Comparison of ENCODE assay signal across 33 cellular contexts in genomic region chr18:32195881-32196815, GRCh38. TPM values are rescaled to one million over a fixed set of nuclear protein-coding genes. Genes with fewer than 3 reads are reported as not detected.
"Had no signal": no experiment of that assay in that cellular context is flagged by ENCODE, and none has a peak within 500 bp of the region (broad histone marks: within the 10 kb centered on the region; RNA-seq: fewer than 3 reads in every experiment).

No MANE protein-coding gene starts in this region.

- H3K27me3 Mint-ChIP-seq: activated naive CD8-positive, alpha-beta T cell; central memory CD8-positive, alpha-beta T cell; dendritic cell treated with granulocyte-macrophage colony-stimulating factor and Interleukin-4, amounts not matched to agents 40 ng/mL and 50 ng/mL, for 4 days; T-helper 17 cell had no signal

- DNase-seq: activated B cell treated with CpG ODN at 0.5 μM for 24 hours; activated CD4-positive, alpha-beta T cell treated with anti-CD3 and anti-CD28 coated beads for 48 hours; activated CD4-positive, alpha-beta T cell treated with anti-CD3 and anti-CD28 coated beads, Interleukin-2, amount 50 U/mL, for 1 hour; activated CD4-positive, alpha-beta T cell treated with anti-CD3 and anti-CD28 coated beads, Interleukin-2, amount 50 U/mL, for 48 hours; activated CD8-positive, alpha-beta memory T cell treated with anti-CD3 and anti-CD28 coated beads for 24 hours; activated CD8-positive, alpha-beta T cell treated with anti-CD3 and anti-CD28 coated beads for 36 hours; activated effector memory CD4-positive, alpha-beta T cell treated with Interleukin-2 at 50 U/mL for 16 hours; activated gamma-delta T cell treated with Interleukin-2 at 50 U/mL for 16 hours; activated naive CD4-positive, alpha-beta T cell treated with anti-CD3 and anti-CD28 coated beads, Interleukin-2, amount 50 U/mL, for 16 hours; activated naive CD4-positive, alpha-beta T cell treated with Interleukin-2 at 50 U/mL for 16 hours; activated T-cell treated with anti-CD3 and anti-CD28 coated beads, Interleukin-2, amount 50 U/mL, for 4 hours; amniotic stem cell; anterior cingulate cortex; brain microvascular endothelial cell; dorsolateral prefrontal cortex; effector memory CD4-positive, alpha-beta T cell; endodermal cell; foreskin fibroblast; T-helper 1 cell; T-helper 17 cell; T1000; WERI-Rb-1 had no signal

- H3K36me3 ChIP-seq: brain microvascular endothelial cell, WERI-Rb-1 had no signal

- ATAC-seq: activated CD4-positive, CD25-positive, alpha-beta regulatory T cell treated with anti-CD3 and anti-CD28 coated beads, Interleukin-2, amount 50 U/mL, for 24 hours; activated CD8-positive, alpha-beta T cell treated with anti-CD3 and anti-CD28 coated beads for 36 hours; activated T-cell treated with anti-CD3 and anti-CD28 coated beads, Interleukin-2, amount 50 U/mL, for 4 hours; activated T-helper 17 cell treated with anti-CD3 and anti-CD28 coated beads, Interleukin-2, amount 50 U/mL, for 72 hours; esophagus mucosa; T-helper 17 cell had no signal

- H3K4me3 ChIP-seq: coronary artery, dorsolateral prefrontal cortex had no signal

- H3K4me1 Mint-ChIP-seq: activated B cell treated with CpG ODN at 0.5 μM for 24 hours; activated T-helper 17 cell treated with anti-CD3 and anti-CD28 coated beads, Interleukin-2, amount 50 U/mL, for 72 hours; central memory CD8-positive, alpha-beta T cell; endodermal cell; T-helper 17 cell had no signal

- H3K27me3 ChIP-seq: brain microvascular endothelial cell, dorsolateral prefrontal cortex had no signal

- H3K27ac ChIP-seq: brain microvascular endothelial cell, coronary artery, dorsolateral prefrontal cortex, WERI-Rb-1 had no signal

- H3K4me3 Mint-ChIP-seq: activated B cell treated with CpG ODN at 0.5 μM for 24 hours; activated CD8-positive, alpha-beta T cell treated with anti-CD3 and anti-CD28 coated beads for 36 hours; activated naive CD8-positive, alpha-beta T cell; activated T-cell treated with anti-CD3 and anti-CD28 coated beads, Interleukin-2, amount 50 U/mL, for 4 hours; activated T-helper 17 cell treated with anti-CD3 and anti-CD28 coated beads, Interleukin-2, amount 50 U/mL, for 72 hours; central memory CD8-positive, alpha-beta T cell; dendritic cell treated with granulocyte-macrophage colony-stimulating factor and Interleukin-4, amounts not matched to agents 40 ng/mL and 50 ng/mL, for 4 days; endodermal cell; T-helper 17 cell; T-helper 2 cell treated with Interferon-gamma antibody and Interleukin-4, amounts not matched to agents 5 μg/mL and 100 μg/mL, for 36 hours had no signal

- H3K9me3 Mint-ChIP-seq: activated B cell treated with CpG ODN at 0.5 μM for 24 hours; activated CD8-positive, alpha-beta T cell treated with anti-CD3 and anti-CD28 coated beads for 36 hours; activated T-cell treated with anti-CD3 and anti-CD28 coated beads, Interleukin-2, amount 50 U/mL, for 4 hours; activated T-helper 17 cell treated with anti-CD3 and anti-CD28 coated beads, Interleukin-2, amount 50 U/mL, for 72 hours; central memory CD8-positive, alpha-beta T cell; dendritic cell treated with granulocyte-macrophage colony-stimulating factor and Interleukin-4, amounts not matched to agents 40 ng/mL and 50 ng/mL, for 4 days; endodermal cell; T-helper 2 cell treated with Interferon-gamma antibody and Interleukin-4, amounts not matched to agents 5 μg/mL and 100 μg/mL, for 36 hours had no signal

- H3K27ac Mint-ChIP-seq: activated B cell treated with CpG ODN at 0.5 μM for 24 hours; activated CD8-positive, alpha-beta T cell treated with anti-CD3 and anti-CD28 coated beads for 36 hours; activated naive CD8-positive, alpha-beta T cell; activated T-helper 17 cell treated with anti-CD3 and anti-CD28 coated beads, Interleukin-2, amount 50 U/mL, for 72 hours; dendritic cell treated with granulocyte-macrophage colony-stimulating factor and Interleukin-4, amounts not matched to agents 40 ng/mL and 50 ng/mL, for 4 days; endodermal cell; T-helper 17 cell; T-helper 2 cell treated with Interferon-gamma antibody and Interleukin-4, amounts not matched to agents 5 μg/mL and 100 μg/mL, for 36 hours had no signal

- H3K36me3 Mint-ChIP-seq: activated naive CD8-positive, alpha-beta T cell had no signal

RNA-seq across cellular contexts. Expression of gene MEP1B, which starts 6.3 kb away (rescaled TPM):
- total RNA-seq: activated CD8-positive, alpha-beta T cell treated with anti-CD3 and anti-CD28 coated beads for 36 hours; activated T-cell treated with anti-CD3 and anti-CD28 coated beads, Interleukin-2, amount 50 U/mL, for 4 hours; astrocyte; bronchial epithelial cell; endodermal cell; epithelial cell of proximal tubule; esophagus mucosa had no signal
